15 cellular contexts compared by ENCODE assay signal in the genomic region with DNA sequence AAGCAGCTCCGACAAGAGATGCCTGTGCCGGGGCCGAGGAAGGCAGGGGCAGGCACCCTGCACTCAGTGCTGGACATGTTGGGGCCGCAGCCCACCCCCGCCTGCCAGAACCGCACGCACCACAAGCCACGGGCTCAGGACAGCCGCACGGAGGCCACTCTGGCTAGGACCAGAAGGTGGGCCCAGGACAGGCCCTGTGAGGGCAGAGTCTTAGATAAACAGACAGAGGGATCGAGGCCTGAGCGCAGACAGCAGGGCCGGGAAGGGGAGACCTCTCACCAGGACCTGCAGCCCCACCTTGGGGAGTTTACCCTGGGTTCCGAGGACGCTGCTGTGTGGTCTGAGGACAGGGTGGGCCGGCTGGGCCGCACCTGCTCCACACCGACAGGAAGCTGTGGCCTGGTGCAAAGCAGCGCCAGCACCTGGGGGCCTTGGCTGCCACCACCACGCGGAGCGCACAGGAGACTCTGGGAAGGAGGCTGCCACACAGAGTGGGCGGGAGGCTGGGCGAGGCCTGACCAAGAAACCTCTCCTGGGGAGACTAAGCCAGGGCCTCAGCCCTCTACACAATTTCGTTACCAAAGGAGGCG. TPM values are rescaled to one million over a fixed set of nuclear protein-coding genes. Genes with fewer than 3 reads are reported as not detected.
DNase-seq lines count a peak whose midpoint lies in the region; ATAC-seq and TF ChIP-seq lines count a peak whose summit lies in the region.
"Had no signal": no experiment of that assay in that cellular context is flagged by ENCODE, and none has a peak within 500 bp of the region (broad histone marks: within the 10 kb centered on the region; RNA-seq: fewer than 3 reads in every experiment).

No MANE protein-coding gene starts in this region.

- H3K9me3 Mint-ChIP-seq in activated CD4-positive, alpha-beta T cell treated with anti-CD3 and anti-CD28 coated beads for 36 hours (ENCODE audit: low read depth), result peaks cover 5% of the 10 kb centered on the region

- CTCF ChIA-PET in activated CD4-positive, alpha-beta T cell treated with anti-CD3 and anti-CD28 coated beads for 36 hours (lab: Charles Lee), result interaction anchor here (0.6 to 0.7 kb wide), 2 partner anchors 31 to 126 kb away, joined by 3 read pairs; no protein-coding TSS in a partner anchor
- CTCF ChIA-PET in HEK293 (lab: Yijun Ruan, JAX), result interaction anchor here (0.7 to 0.9 kb wide), 3 partner anchors 15 to 102 kb away, joined by 3 to 6 read pairs (median 4); no protein-coding TSS in a partner anchor

- H3K27ac Mint-ChIP-seq in activated CD4-positive, alpha-beta T cell treated with anti-CD3 and anti-CD28 coated beads for 36 hours, result no peak overlapping the region
- H3K27ac Mint-ChIP-seq: HFFc6 had no signal

- peaks cover 8% of the 10 kb centered on the region for H3K27me3 Mint-ChIP-seq in activated CD4-positive, alpha-beta T cell treated with anti-CD3 and anti-CD28 coated beads for 36 hours

- H3K9me3 ChIP-seq in BLaER1 (no peaks in the 10 kb centered on the region), HEK293 (ENCODE audit: control insufficient read depth, insufficient read depth, low read depth, low read length) (no peaks in the 10 kb centered on the region), RWPE2 (ENCODE audit: severe bottlenecking) (peaks cover 2% of the 10 kb centered on the region)
- H3K9me3 ChIP-seq: HAP-1 had no signal

- ATAC-seq in activated CD4-positive, alpha-beta T cell treated with anti-CD3 and anti-CD28 coated beads for 36 hours, result no peak
- ATAC-seq in RWPE2 (ENCODE audit: low read depth) (0 out of 3 replicates have a peak, but pooled peaks have one; percentile 6), HG02678 (IDR thresholded peaks at IDR 0.05; ENCODE audit: unreplicated experiment) (no peak)

- H3K27me3 ChIP-seq in BLaER1 (0 out of 2 replicates have a peak, but pooled peaks cover 2% of the 10 kb centered on the region), RWPE2 (ENCODE audit: insufficient read depth, poor library complexity, severe bottlenecking) (no peaks in the 10 kb centered on the region)

- peak; percentile 36 for DNase-seq in activated CD4-positive, alpha-beta T cell treated with anti-CD3 and anti-CD28 coated beads for 36 hours
- no peak for DNase-seq in activated CD4-positive, alpha-beta T cell treated with anti-CD3 and anti-CD28 coated beads, Interleukin-2, amount 50 U/mL, for 48 hours
- DNase-seq in RWPE2 (ENCODE audit: low spot score), result peak; percentile 86
- no peak for DNase-seq in G401 (ENCODE audit: low spot score)
- DNase-seq: 8988T, AML-193, C1 segment of cervical spinal cord, DMS79, HFFc6 had no signal

- H3K4me3 ChIP-seq in BLaER1, result no peak overlapping the region
- no peak overlapping the region for H3K4me3 ChIP-seq in HEK293 (ENCODE audit: low read depth, low read length)
- no peak overlapping the region for H3K4me3 ChIP-seq in RWPE2 (ENCODE audit: severe bottlenecking)
- H3K4me3 ChIP-seq: HAP-1 had no signal

- H3K27ac ChIP-seq in BLaER1, result peak overlapping the region; percentile 38; the same call in 1 of the 2 replicates
- no peak overlapping the region for H3K27ac ChIP-seq in HEK293 (ENCODE audit: extremely low read depth, low read depth, low read length)
- H3K27ac ChIP-seq in RWPE2 (ENCODE audit: poor library complexity, severe bottlenecking), result no peak overlapping the region

- intact Hi-C loops in activated CD4-positive, alpha-beta T cell treated with anti-CD3 and anti-CD28 coated beads for 36 hours (cut with DNase I, micrococcal nuclease), result no loop called here

- H3K4me2 ChIP-seq in BLaER1, result peak overlapping the region; percentile 93

- peaks cover 31% of the 10 kb centered on the region for H4K20me1 ChIP-seq in BLaER1

- H3K36me3 ChIP-seq in BLaER1 (no peaks in the 10 kb centered on the region), HEK293 (ENCODE audit: control insufficient read depth in 2 of 2, insufficient read depth in 1 of 2, low read length in 2 of 2) (no peaks in the 10 kb centered on the region), RWPE2 (ENCODE audit: low read depth) (no peaks in the 10 kb centered on the region)
- H3K36me3 ChIP-seq: HAP-1 had no signal

- H3K36me3 Mint-ChIP-seq in activated CD4-positive, alpha-beta T cell treated with anti-CD3 and anti-CD28 coated beads for 36 hours (ENCODE audit: low read depth), result no peaks in the 10 kb centered on the region
- H3K36me3 Mint-ChIP-seq: CD4-positive, alpha-beta memory T cell; IgD-negative memory B cell had no signal

- peaks cover 15% of the 10 kb centered on the region for H3K4me1 Mint-ChIP-seq in activated CD4-positive, alpha-beta T cell treated with anti-CD3 and anti-CD28 coated beads for 36 hours

- no peak overlapping the region for H3K9ac ChIP-seq in BLaER1

- POLR2A ChIA-PET in activated CD4-positive, alpha-beta T cell treated with anti-CD3 and anti-CD28 coated beads for 36 hours (lab: Charles Lee), result no interaction called here
- POLR2A ChIA-PET in HEK293 (lab: Yijun Ruan, JAX), result no interaction called here

- H3K4me1 ChIP-seq in BLaER1, result peaks cover 92% of the 10 kb centered on the region
- H3K4me1 ChIP-seq in HEK293 (ENCODE audit: control insufficient read depth, insufficient read depth, low read length), result peaks cover 10% of the 10 kb centered on the region
- no peaks in the 10 kb centered on the region for H3K4me1 ChIP-seq in RWPE2 (ENCODE audit: insufficient read depth, poor library complexity, severe bottlenecking)
- H3K4me1 ChIP-seq: HAP-1 had no signal

- in situ Hi-C loops in G401 (cut with HindIII; ENCODE audit: low sequenced_read_pairs), result no loop called here

- no peak overlapping the region for H3K4me3 Mint-ChIP-seq in activated CD4-positive, alpha-beta T cell treated with anti-CD3 and anti-CD28 coated beads for 36 hours
- H3K4me3 Mint-ChIP-seq: HFFc6, IgD-negative memory B cell had no signal

- TF ChIP-seq CTCF in HEK293 (tag by site-specific recombination; IDR thresholded peaks at IDR 0.05) (no peak), RWPE2 (IDR thresholded peaks at IDR 0.05; ENCODE audit: poor library complexity, severe bottlenecking) (no peak)

TF ChIP-seq in HEK293, 187 proteins besides CTCF, POLR2A, EP300 and RAD21:
- TF ChIP-seq KLF1 (tag by site-specific recombination; IDR thresholded peaks at IDR 0.05), result peak; percentile 15; the same call in 1 of the 2 replicates
- no peak for TF ChIP-seq REPIN1 (tag by site-specific recombination; IDR thresholded peaks at IDR 0.05; ENCODE audit: low read depth)

RNA-seq across cellular contexts. Expression of gene KCNQ2, which starts 32.0 kb away (rescaled TPM):
- not detected for total RNA-seq in activated CD4-positive, alpha-beta T cell treated with anti-CD3 and anti-CD28 coated beads for 36 hours
- 133 and 160 TPM in 2 replicates for total RNA-seq in G401 (2014; rRNA removed; shearing (Covaris generic))
- total RNA-seq: CD4-positive, alpha-beta memory T cell; HFFc6 had no signal

RNA-seq across cellular contexts. Expression of gene EEF1A2, which starts 58.4 kb away (rescaled TPM):
- total RNA-seq in activated CD4-positive, alpha-beta T cell treated with anti-CD3 and anti-CD28 coated beads for 36 hours, result under 1 TPM; 0.69 to 0.81 TPM
- total RNA-seq in G401 (2014; rRNA removed; shearing (Covaris generic)), result 47.5 and 58.1 TPM in 2 replicates

Comparison
In these comparisons a context has a peak if more than half of its experiments do, and no peak if none do; other contexts are left out.
1. DNase-seq: peak in activated CD4-positive, alpha-beta T cell treated with anti-CD3 and anti-CD28 coated beads for 36 hours (single experiment) and RWPE2 (single experiment); none in activated CD4-positive, alpha-beta T cell treated with anti-CD3 and anti-CD28 coated beads, Interleukin-2, amount 50 U/mL, for 48 hours (0 of 2) and G401 (single experiment).
2. RNA of gene KCNQ2, which starts 32.0 kb away (total RNA-seq): 133 to 160 TPM in G401; not detected in activated CD4-positive, alpha-beta T cell treated with anti-CD3 and anti-CD28 coated beads for 36 hours; every median in the first group is over 100 times any median in the second.
3. RNA of gene EEF1A2, which starts 58.4 kb away (total RNA-seq): 47.5 to 58.1 TPM in G401; 0.69 to 0.81 TPM in activated CD4-positive, alpha-beta T cell treated with anti-CD3 and anti-CD28 coated beads for 36 hours; every median in the first group is over 10 times any median in the second.